In the genomic region with DNA sequence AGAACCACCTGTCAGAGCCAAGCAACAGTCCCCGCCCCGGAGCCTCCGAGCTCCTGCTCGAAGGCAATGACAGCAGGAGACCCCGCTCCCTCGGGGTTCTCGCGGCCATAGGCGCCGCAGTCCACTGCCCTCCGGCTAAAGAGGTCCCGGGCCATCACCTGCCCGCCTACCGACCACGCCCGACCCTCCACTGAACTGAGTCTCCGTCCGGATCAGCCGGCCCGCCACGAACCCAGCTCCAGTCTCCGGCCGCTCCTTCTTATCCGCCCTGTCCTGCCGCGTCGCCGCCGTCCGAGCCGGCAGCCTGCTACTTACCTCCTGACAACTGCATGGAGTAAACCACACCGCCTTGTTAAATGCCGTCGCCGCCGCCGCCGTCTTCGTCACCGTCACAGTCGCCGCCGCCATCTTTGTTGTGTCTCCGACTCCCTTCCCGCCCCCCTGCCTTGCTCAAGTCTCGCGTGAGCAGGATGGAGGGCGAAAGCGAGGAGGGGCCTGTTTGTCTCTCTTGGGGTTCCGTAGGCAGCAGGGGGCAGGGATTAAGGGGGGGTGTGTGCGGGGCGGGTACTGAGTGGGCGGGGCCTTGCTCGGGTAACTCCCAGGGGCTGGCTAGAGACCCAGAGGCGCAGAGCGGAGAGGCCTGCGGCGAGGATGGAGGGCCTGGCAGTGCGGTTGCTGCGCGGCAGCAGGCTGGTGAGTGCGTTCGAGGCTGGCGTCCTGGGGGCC, we compare ENCODE assay signal across 8 cellular contexts. TPM values are rescaled to one million over a fixed set of nuclear protein-coding genes. Genes with fewer than 3 reads are reported as not detected.
A peak's percentile ranks its signal among the peaks of the same experiment; 100 is the strongest.
DNase-seq lines count a peak whose midpoint lies in the region; ATAC-seq and TF ChIP-seq lines count a peak whose summit lies in the region.

A gene (plus strand): TSS at position 628 of the 726 bp plus-strand sequence. CDS start 24 bp downstream, at position 652.
A gene with protein sequence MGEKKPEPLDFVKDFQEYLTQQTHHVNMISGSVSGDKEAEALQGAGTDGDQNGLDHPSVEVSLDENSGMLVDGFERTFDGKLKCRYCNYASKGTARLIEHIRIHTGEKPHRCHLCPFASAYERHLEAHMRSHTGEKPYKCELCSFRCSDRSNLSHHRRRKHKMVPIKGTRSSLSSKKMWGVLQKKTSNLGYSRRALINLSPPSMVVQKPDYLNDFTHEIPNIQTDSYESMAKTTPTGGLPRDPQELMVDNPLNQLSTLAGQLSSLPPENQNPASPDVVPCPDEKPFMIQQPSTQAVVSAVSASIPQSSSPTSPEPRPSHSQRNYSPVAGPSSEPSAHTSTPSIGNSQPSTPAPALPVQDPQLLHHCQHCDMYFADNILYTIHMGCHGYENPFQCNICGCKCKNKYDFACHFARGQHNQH (minus strand): TSS at position 417 of the 726 bp plus-strand sequence. CDS start 10,170 bp downstream, outside the sequence.

- BruUV-seq in IMR-90 (replicated peaks; lab: Mats Ljungman, UMichigan) = no TSS peak
- no TSS peak for BruUV-seq in OCI-LY7 (replicated peaks; lab: Mats Ljungman, UMichigan)

- dilution Hi-C loops in IMR-90 (cut with HindIII; ENCODE audit: low sequenced_read_pairs, unreplicated experiment) = no loop called here

- no peak within 1 kb of the TSS for H2BK20ac ChIP-seq in IMR-90 (ENCODE audit: low read depth, low read length)

- no peak within 1 kb of the TSS; the same call in 1 of the 2 replicates for H3K18ac ChIP-seq in IMR-90 (ENCODE audit: low read depth, low read length)

- peak within 1 kb of the TSS; percentile 43; the same call in 1 of the 2 replicates for H3K56ac ChIP-seq in IMR-90 (ENCODE audit: extremely low read depth, insufficient read depth, low read length)

- in situ Hi-C loops in IMR-90 (cut with MboI; ENCODE audit: low sequenced_read_pairs) = no loop called here

- peak within 1 kb of the TSS; percentile 16; the same call in 1 of the 2 replicates for H4K5ac ChIP-seq in IMR-90 (ENCODE audit: low read depth, low read length)

- 0% methylated on average over 11 of the region's 64 CpGs; no CpG with 5 or more reads in 1 of the 2 experiments for WGBS in IMR-90 (ENCODE audit: extremely low coverage in 2 of 2, insufficient read length in 1 of 2), 2 experiments

- peak; percentile 91 for TF ChIP-seq POLR2A in IMR-90 (IDR thresholded peaks at IDR 0.05; ENCODE audit: low read depth, low read length)

- H3K79me1 ChIP-seq in IMR-90 (ENCODE audit: low read depth in 1 of 2, low read length in 2 of 2) = peaks cover 14 to 30% of the 10 kb centered on the region in 2 experiments

- POLR2A ChIA-PET in IMR-90 (lab: Charles Lee; ENCODE audit: unreplicated experiment) (no interaction called here), OCI-LY7 (lab: Charles Lee) (interaction anchor here (0.9 to 2.9 kb wide), 10 partner anchors 9 to 53 kb away, joined by 3 to 11 read pairs (median 3); a partner anchor contains a TSS)

- peak within 1 kb of the TSS; percentile 66 for H3K4me3 ChIP-seq in IMR-90 (ENCODE audit: insufficient read depth, low read depth, low read length)
- H3K4me3 ChIP-seq in OCI-LY7 (ENCODE audit: low read depth, low read length, poor library complexity, severe bottlenecking) = peak within 1 kb of the TSS; percentile 92
- H3K4me3 ChIP-seq in epithelial cell of esophagus (ENCODE audit: low read length) = peak within 1 kb of the TSS; percentile 93
- peak within 1 kb of the TSS; percentile 97 for H3K4me3 ChIP-seq in mucosa of descending colon

- peak within 1 kb of the TSS; percentile 49 for H2BK5ac ChIP-seq in IMR-90 (ENCODE audit: low read depth, low read length, poor library complexity, severe bottlenecking)

- H3K4me1 ChIP-seq in IMR-90 (ENCODE audit: control insufficient read depth, insufficient read depth, low read length) (no peaks in the 10 kb centered on the region), OCI-LY7 (ENCODE audit: insufficient read depth, low read length, poor library complexity, severe bottlenecking) (peaks cover 22% of the 10 kb centered on the region), mucosa of descending colon (ENCODE audit: low read depth) (peaks cover 12% of the 10 kb centered on the region)

- H3K23ac ChIP-seq in IMR-90 (ENCODE audit: low read depth, low read length) = peak within 1 kb of the TSS; percentile 86

- H3K27ac ChIP-seq in IMR-90 (ENCODE audit: insufficient read depth, low read length) = peak within 1 kb of the TSS; percentile 83
- H3K27ac ChIP-seq in OCI-LY7 (ENCODE audit: low read depth, low read length, poor library complexity, severe bottlenecking) = peak within 1 kb of the TSS; percentile 52

- H3K4me2 ChIP-seq in IMR-90 (ENCODE audit: low read depth, low read length) = peak within 1 kb of the TSS; percentile 93
- peak within 1 kb of the TSS; percentile 93 for H3K4me2 ChIP-seq in OCI-LY7 (ENCODE audit: low read length)

- H2BK15ac ChIP-seq in IMR-90 (ENCODE audit: low read depth, low read length) = no peak within 1 kb of the TSS

- H3K4ac ChIP-seq in IMR-90 (ENCODE audit: low read depth, low read length) = peak within 1 kb of the TSS; percentile 75

- H3K9ac ChIP-seq in IMR-90 (ENCODE audit: low read depth, low read length) = peak within 1 kb of the TSS; percentile 83

- H3K27me3 ChIP-seq in IMR-90 (ENCODE audit: control insufficient read depth, insufficient read depth, low read length) = no peaks in the 10 kb centered on the region

- H2BK120ac ChIP-seq in IMR-90 (ENCODE audit: low read depth, low read length) = no peak within 1 kb of the TSS

- H2AFZ ChIP-seq in IMR-90 (replicated peaks; ENCODE audit: low read length, poor library complexity) (peak within 1 kb of the TSS; percentile 100), OCI-LY7 (ENCODE audit: low read length) (peak within 1 kb of the TSS; percentile 79)

- peak within 1 kb of the TSS; percentile 66; the same call in 1 of the 2 replicates for H4K91ac ChIP-seq in IMR-90 (ENCODE audit: insufficient read depth, low read depth, low read length)

- no peaks in the 10 kb centered on the region for H3K9me2 ChIP-seq in OCI-LY7 (ENCODE audit: insufficient read depth, low read length)

- H2AK5ac ChIP-seq in IMR-90 (ENCODE audit: low read depth, low read length) = no peak within 1 kb of the TSS; the same call in none of the 2 replicates

- ATAC-seq in GM21529 (IDR thresholded peaks at IDR 0.05; ENCODE audit: unreplicated experiment) (peak; percentile 83), IMR-90 (ENCODE audit: low read depth) (peak; percentile 97), mucosa of descending colon (peak; percentile 98)

- TF ChIP-seq CTCF in IMR-90 (conservative IDR thresholded peaks at IDR 0.05; ENCODE audit: low read depth, low read length) (no peak), OCI-LY7 (conservative IDR thresholded peaks at IDR 0.05; ENCODE audit: low read length) (no peak), epithelial cell of esophagus (IDR thresholded peaks at IDR 0.05; ENCODE audit: insufficient read depth, low read depth, low read length, missing control alignments) (no peak), mucosa of descending colon (IDR thresholded peaks at IDR 0.05) (no peak)

- CTCF ChIA-PET in IMR-90 (lab: Yijun Ruan, JAX) (no interaction called here), OCI-LY7 (lab: Charles Lee; ENCODE audit: unreplicated experiment) (no interaction called here)

- peaks cover 48% of the 10 kb centered on the region for H3K79me2 ChIP-seq in OCI-LY7 (ENCODE audit: insufficient read depth, low read depth, low read length)

- H3K9me3 ChIP-seq in IMR-90 (ENCODE audit: control insufficient read depth, insufficient read depth, low read length) = no peaks in the 10 kb centered on the region
- H3K9me3 ChIP-seq in OCI-LY7 (ENCODE audit: low read length) = no peaks in the 10 kb centered on the region
- no peaks in the 10 kb centered on the region for H3K9me3 ChIP-seq in mucosa of descending colon

- no peaks in the 10 kb centered on the region for H3K9me1 ChIP-seq in IMR-90 (ENCODE audit: insufficient read depth, low read length)

- no peaks in the 10 kb centered on the region; the same call in 1 of the 2 replicates for H4K20me1 ChIP-seq in IMR-90 (ENCODE audit: insufficient read depth, low read length)
- peaks cover 14% of the 10 kb centered on the region for H4K20me1 ChIP-seq in OCI-LY7 (ENCODE audit: insufficient read depth, low read length)

- peak within 1 kb of the TSS in 1 of 2 experiments; percentile 66; a peak in 1 of 4 replicates for H4K8ac ChIP-seq in IMR-90 (ENCODE audit: low read depth in 2 of 2, low read length in 2 of 2)

- H3K36me3 ChIP-seq in IMR-90 (ENCODE audit: control insufficient read depth, insufficient read depth, low read length) (no peaks in the 10 kb centered on the region), OCI-LY7 (ENCODE audit: insufficient read depth, low read length) (peaks cover 25% of the 10 kb centered on the region; the same call in 1 of the 2 replicates), mucosa of descending colon (ENCODE audit: low read depth) (no peaks in the 10 kb centered on the region)

- intact Hi-C loops in IMR-90 (cut with micrococcal nuclease) (loop anchor here (2.0 kb wide), 1 partner anchor 52 kb away; no protein-coding TSS in a partner anchor), OCI-LY7 (cut with micrococcal nuclease; ENCODE audit: unreplicated experiment) (loop anchor here (1.0 to 2.0 kb wide), 3 partner anchors 28 to 146 kb away; a partner anchor contains a TSS), mucosa of descending colon (cut with DNase I, micrococcal nuclease) (no loop called here)

- H2AK9ac ChIP-seq in IMR-90 (replicated peaks; ENCODE audit: low read depth, low read length, poor library complexity) = peak within 1 kb of the TSS; percentile 97

- DNase-seq in DMS114 treated with DMSO at 0.1 percent for 48 hours (lab: John Stamatoyannopoulos, UW; ENCODE audit: unreplicated experiment) (peak; percentile 92), IMR-90 (peak; percentile 97), OCI-LY7 (ENCODE audit: low spot score) (peak; percentile 97), activated T-cell treated with anti-CD3 and anti-CD28 coated beads for 1 hour (ENCODE audit: low read depth) (peak; percentile 93), epithelial cell of esophagus (ENCODE audit: low read depth) (peak; percentile 99), mucosa of descending colon (peak; percentile 96 to 97 (median 97))
- peak; percentile 90 to 91 for DNase-seq in stimulated activated CD8-positive, alpha-beta memory T cell treated with anti-CD3 and anti-CD28 coated beads, Interleukin-4, amount 100 ng/mL, for 1 hour (ENCODE audit: low read depth in 2 of 2, low spot score in 1 of 2)

- no peak for TF ChIP-seq RAD21 in IMR-90 (IDR thresholded peaks at IDR 0.05; ENCODE audit: low read length)

- peak within 1 kb of the TSS; percentile 55 for H3K14ac ChIP-seq in IMR-90 (replicated peaks; ENCODE audit: low read depth, low read length)

RNA-seq across cellular contexts. Expression of the first gene that starts in this region (rescaled TPM):
- total RNA-seq in IMR-90 (2012; rRNA removed) (9.2 and 10.6 TPM in 2 replicates), OCI-LY7 (2022) (13.4 and 14.7 TPM in 2 replicates), mucosa of descending colon (10 to 100 TPM; 34.8 to 48.9 (median 38.2) TPM)
- 3.8 and 6.2 TPM in 2 replicates for polyA plus RNA-seq in IMR-90 (2012; rRNA removed)
- polyA plus RNA-seq in IMR-90 (2012; cell fraction: cytosol; rRNA removed) = 0.84 and 1.6 TPM in 2 replicates
- 0.72 and 6.5 TPM in 2 replicates for polyA plus RNA-seq in IMR-90 (2012; cell fraction: nucleus; rRNA removed; ENCODE audit: low replicate concordance)
- total RNA-seq in OCI-LY7 (2014; rRNA removed; shearing (Covaris generic)) = 3.7 and 3.8 TPM in 2 replicates

RNA-seq across cellular contexts. Expression of the second gene that starts in this region (rescaled TPM):
- total RNA-seq in IMR-90 (2012; rRNA removed) (2.9 and 4.2 TPM in 2 replicates), OCI-LY7 (2022) (15.2 and 15.8 TPM in 2 replicates), mucosa of descending colon (10 to 100 TPM; 10.8 to 15.3 (median 13.4) TPM)
- 4.4 and 5.1 TPM in 2 replicates for polyA plus RNA-seq in IMR-90 (2012; rRNA removed)
- 0.87 and 1.2 TPM in 2 replicates for polyA plus RNA-seq in IMR-90 (2012; cell fraction: cytosol; rRNA removed)
- polyA plus RNA-seq in IMR-90 (2012; cell fraction: nucleus; rRNA removed; ENCODE audit: low replicate concordance) = 4.0 and 12.1 TPM in 2 replicates
- total RNA-seq in OCI-LY7 (2014; rRNA removed; shearing (Covaris generic)) = 3.7 and 5.1 TPM in 2 replicates

Comparison
In these comparisons a context has a peak if more than half of its experiments do, and no peak if none do; other contexts are left out.
1. Peak in every context shown above with its lines: DNase-seq, ATAC-seq, H3K4me3 ChIP-seq and H3K27ac ChIP-seq.
2. intact Hi-C loops: an anchor here in IMR-90 (2.0 kb wide) and OCI-LY7 (1.0 to 2.0 kb wide); none called in mucosa of descending colon.